ENCODE assay signal across 17 cellular contexts in genomic region chr18:56118422-56118821, GRCh38.
"Had no signal": no experiment of that assay in that cellular context is flagged by ENCODE, and none has a peak within 500 bp of the region (broad histone marks: within the 10 kb centered on the region; RNA-seq: fewer than 3 reads in every experiment).

No MANE protein-coding gene starts in this region.

- H3K4me1 ChIP-seq: testis, transverse colon had no signal

- H3K4me3 ChIP-seq: left ventricle myocardium inferior, lower lobe of right lung, spleen, testis, transverse colon had no signal

- H3K36me3 ChIP-seq: left ventricle myocardium inferior, lower lobe of right lung, spleen, transverse colon had no signal

- DNase-seq: effector memory CD8-positive, alpha-beta T cell; foreskin keratinocyte; immature natural killer cell; left ventricle myocardium inferior; lower lobe of right lung; midbrain; spleen; stimulated activated CD4-positive, alpha-beta T cell treated with anti-CD3 and anti-CD28 coated beads, Interleukin-15, amount 100 ng/mL, for 24 hours; stimulated activated CD4-positive, alpha-beta T cell treated with anti-CD3 and anti-CD28 coated beads, Interleukin-1b, Interleukin-23, amount 100 ng/mL, for 48 hours; stimulated activated CD4-positive, alpha-beta T cell treated with anti-CD3 and anti-CD28 coated beads, Interleukin-4, amount 100 ng/mL, for 24 hours; stimulated activated naive CD8-positive, alpha-beta T cell treated with anti-CD3 and anti-CD28 coated beads, Interleukin-15, amount 100 ng/mL, for 72 hours; testis; transverse colon had no signal

- H3K9me3 ChIP-seq: left ventricle myocardium inferior, lower lobe of right lung, spleen, testis, transverse colon had no signal

- ATAC-seq: effector memory CD8-positive, alpha-beta T cell; foreskin keratinocyte; lower lobe of right lung; natural killer cell treated with Interleukin-12 subunit alpha and Interleukin-12 subunit beta and Interleukin-15 and Interleukin-18, amount 100 ng/mL, for 72 hours; sciatic nerve; stimulated activated memory B cell treated with anti-CD40 and anti-IgM and Interleukin-4, amounts not matched to agents 10 μg/mL and 1 μg/mL and 100 μg/mL, for 72 hours; stimulated activated naive CD8-positive, alpha-beta T cell treated with anti-CD3 and anti-CD28 coated beads, Interleukin-15, amount 100 ng/mL, for 72 hours had no signal

- FAIRE-seq: keratinocyte had no signal

- H3K27ac ChIP-seq: foreskin keratinocyte, left ventricle myocardium inferior, lower lobe of right lung, spleen, testis, transverse colon had no signal

- H3K27me3 ChIP-seq: foreskin keratinocyte, spleen, testis, transverse colon had no signal
